In the genomic region with DNA sequence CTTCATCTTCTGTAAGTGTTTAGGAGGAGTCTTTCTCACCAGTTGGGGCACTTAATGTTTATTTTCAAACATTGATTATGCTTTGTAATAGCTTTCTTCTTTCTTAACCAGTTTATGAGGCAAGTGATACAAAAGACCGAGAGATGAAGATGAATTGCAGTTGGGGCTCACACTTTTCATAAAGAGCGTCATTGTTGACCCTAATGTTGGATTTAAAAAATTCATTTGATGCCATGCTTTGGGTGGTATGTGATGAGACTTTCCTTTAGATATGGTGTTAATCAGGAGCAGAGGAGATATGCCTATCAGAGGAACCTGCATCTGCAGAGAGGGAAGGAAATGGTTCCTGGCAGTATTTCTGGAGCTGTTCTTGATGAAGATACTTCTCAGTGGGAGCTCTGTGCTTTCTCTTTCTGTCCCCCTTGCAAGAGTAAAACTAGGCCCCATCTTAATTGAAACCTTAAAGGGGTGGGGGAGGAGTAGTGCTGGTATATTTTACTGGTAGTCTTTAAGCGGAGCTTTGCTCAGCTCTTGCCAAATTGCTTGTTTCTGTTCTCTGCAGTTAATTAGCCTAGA, we compare ENCODE assay signal across 7 cellular contexts. TPM values are rescaled to one million over a fixed set of nuclear protein-coding genes. Genes with fewer than 3 reads are reported as not detected.
DNase-seq lines count a peak whose midpoint lies in the region; ATAC-seq, FAIRE-seq and TF ChIP-seq lines count a peak whose summit lies in the region.

No MANE protein-coding gene starts in this region.

- no peak overlapping the region for H3K27ac ChIP-seq in mammary epithelial cell (ENCODE audit: insufficient read depth, low read depth, low read length)

- FAIRE-seq in GM18507 (lab: Jason Lieb, UNC), result peak; percentile 81

- DNase-seq in GM18507 (ENCODE audit: extremely low spot score, insufficient read length, low read depth) (no peak), mammary epithelial cell (no peak), retinal pigment epithelial cell (ENCODE audit: low read depth) (no peak), midbrain (lab: John Stamatoyannopoulos, UW) (no peak), head of caudate nucleus (no peak)

- no peak for TF ChIP-seq CTCF in mammary epithelial cell (conservative IDR thresholded peaks at IDR 0.05 in 1 of 2, IDR thresholded peaks at IDR 0.05 in 1 of 2; ENCODE audit: extremely low read depth in 1 of 2, insufficient read depth in 1 of 2, low read depth in 1 of 2, low read length in 2 of 2)
- TF ChIP-seq CTCF in retinal pigment epithelial cell (conservative IDR thresholded peaks at IDR 0.05; ENCODE audit: low read depth, low read length), result no peak

- intact Hi-C loops in mammary epithelial cell (cut with micrococcal nuclease) (no loop called here), head of caudate nucleus (cut with DNase I) (no loop called here)

- H3K36me3 ChIP-seq in mammary epithelial cell (ENCODE audit: insufficient read depth, low read length), result no peaks in the 10 kb centered on the region

- CTCF ChIA-PET in mammary epithelial cell (lab: Charles Lee; ENCODE audit: low non-redundant PET), result no interaction called here

- H3K79me2 ChIP-seq in mammary epithelial cell (ENCODE audit: insufficient read depth, low read length), result peaks cover 61% of the 10 kb centered on the region

- dilution Hi-C loops in mammary epithelial cell (cut with HindIII; ENCODE audit: low sequenced_read_pairs), result no loop called here

- BruUV-seq in mammary epithelial cell (replicated peaks; lab: Mats Ljungman, UMichigan), result no TSS peak

- H3K9ac ChIP-seq in mammary epithelial cell (ENCODE audit: insufficient read depth, low read length), result no peak overlapping the region

- H2AFZ ChIP-seq in mammary epithelial cell (ENCODE audit: low read depth, low read length), result no peak overlapping the region

- H4K20me1 ChIP-seq in mammary epithelial cell (ENCODE audit: insufficient read depth, low read length), result no peaks in the 10 kb centered on the region

- no peaks in the 10 kb centered on the region for H3K27me3 ChIP-seq in mammary epithelial cell (ENCODE audit: insufficient read depth, low read length)

- H3K4me2 ChIP-seq in mammary epithelial cell (ENCODE audit: insufficient read depth, low read depth, low read length), result peak overlapping the region; percentile 70

- H3K4me1 ChIP-seq in mammary epithelial cell (ENCODE audit: insufficient read depth, low read length), result peaks cover 22% of the 10 kb centered on the region

- no peaks in the 10 kb centered on the region for H3K9me3 ChIP-seq in mammary epithelial cell (replicated peaks; ENCODE audit: insufficient read depth, low read length)

- in situ Hi-C loops in mammary epithelial cell (cut with MboI; ENCODE audit: low sequenced_read_pairs in 2 of 2), result no loop called here

- 93% methylated on average over 3 of the region's 3 CpGs for WGBS in mammary epithelial cell (ENCODE audit: low coverage, missing lambda C conversion rate)

- H3K4me3 ChIP-seq in mammary epithelial cell (replicated peaks in 1 of 3; ENCODE audit: insufficient read depth in 1 of 3, low read depth in 2 of 3, low read length in 3 of 3) (no peak overlapping the region), retinal pigment epithelial cell (ENCODE audit: low read length) (peak overlapping the region; percentile 10)

- peak; percentile 26 for ATAC-seq in HG03108 (IDR thresholded peaks at IDR 0.05; ENCODE audit: unreplicated experiment)
- ATAC-seq in GM21528 (IDR thresholded peaks at IDR 0.05; ENCODE audit: low FRiP score, unreplicated experiment), result no peak

RNA-seq across cellular contexts. Expression of gene EML4, which starts 2.3 kb away (rescaled TPM):
- total RNA-seq in mammary epithelial cell, result 10 to 100 TPM; 32.0 to 32.2 TPM
- 19.9 TPM for polyA plus RNA-seq in mammary epithelial cell
- 35.2 TPM for polyA minus RNA-seq in mammary epithelial cell
